9 cellular contexts compared by ENCODE assay signal in the genomic region with DNA sequence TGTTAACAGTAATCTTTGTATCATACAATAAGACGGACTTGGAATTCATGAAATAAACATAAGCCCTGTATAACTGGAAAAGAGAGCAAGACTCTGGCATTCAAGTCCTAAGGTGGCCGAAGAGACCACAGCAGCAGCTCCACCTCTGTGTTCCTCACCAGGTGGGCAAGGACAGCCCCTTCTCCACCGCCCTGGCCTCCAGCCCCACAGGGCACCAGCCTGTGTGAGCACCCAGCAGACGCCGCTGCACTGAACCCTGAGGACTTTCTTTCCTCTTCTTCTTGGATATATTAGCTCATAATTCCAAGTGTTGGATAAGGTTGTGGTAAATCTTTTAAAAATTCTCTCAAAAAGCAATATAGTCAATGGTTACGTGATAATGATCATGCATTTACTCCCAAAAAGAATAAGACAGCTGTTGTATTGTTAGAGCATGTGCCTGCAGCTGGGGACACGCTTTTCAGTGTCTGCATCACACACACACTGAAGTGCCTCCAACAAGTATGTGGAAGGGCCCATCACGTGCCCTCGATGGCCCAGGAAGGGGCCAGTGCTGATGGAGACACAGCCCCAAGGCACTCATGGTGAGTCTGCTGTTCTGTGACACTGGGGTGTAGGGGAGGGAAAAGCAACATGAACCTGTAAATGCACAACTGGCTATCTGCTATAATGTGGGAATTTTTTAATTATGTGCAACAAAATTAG. TPM values are rescaled to one million over a fixed set of nuclear protein-coding genes. Genes with fewer than 3 reads are reported as not detected.
"Had no signal": no experiment of that assay in that cellular context is flagged by ENCODE, and none has a peak within 500 bp of the region (broad histone marks: within the 10 kb centered on the region; RNA-seq: fewer than 3 reads in every experiment).

No MANE protein-coding gene starts in this region.

- H3K4me3 Mint-ChIP-seq: dendritic cell treated with granulocyte-macrophage colony-stimulating factor and Interleukin-4, amounts not matched to agents 40 ng/mL and 50 ng/mL, for 4 days; nephron; WTC11 had no signal

- H3K9me3 ChIP-seq: psoas muscle, thyroid gland had no signal

- H3K27ac Mint-ChIP-seq: dendritic cell treated with granulocyte-macrophage colony-stimulating factor and Interleukin-4, amounts not matched to agents 40 ng/mL and 50 ng/mL, for 4 days; WTC11 had no signal

- H3K27ac ChIP-seq: foreskin keratinocyte, psoas muscle, thyroid gland had no signal

- H3K27me3 Mint-ChIP-seq: activated CD4-positive, alpha-beta T cell treated with anti-CD3 and anti-CD28 coated beads, Interleukin-2, amount 10 ng/mL, durations not matched to agents 24 days and 14 days; effector memory CD8-positive, alpha-beta T cell had no signal

- H3K36me3 ChIP-seq: thyroid gland had no signal

- H3K27me3 ChIP-seq: foreskin keratinocyte, thyroid gland had no signal

- H3K4me1 ChIP-seq: psoas muscle, thyroid gland had no signal

- H3K36me3 Mint-ChIP-seq: WTC11 had no signal

- H3K4me3 ChIP-seq: psoas muscle, thyroid gland had no signal

- H3K9me3 Mint-ChIP-seq: activated CD4-positive, alpha-beta T cell treated with anti-CD3 and anti-CD28 coated beads, Interleukin-2, amount 10 ng/mL, durations not matched to agents 24 days and 14 days; dendritic cell treated with granulocyte-macrophage colony-stimulating factor and Interleukin-4, amounts not matched to agents 40 ng/mL and 50 ng/mL, for 4 days; effector memory CD8-positive, alpha-beta T cell; nephron; WTC11 had no signal

RNA-seq across cellular contexts. Expression of a gene that starts 26.8 kb away (rescaled TPM):
- total RNA-seq: activated CD4-positive, alpha-beta T cell treated with anti-CD3 and anti-CD28 coated beads, Interleukin-2, amount 10 ng/mL, durations not matched to agents 24 days and 14 days; foreskin keratinocyte; occipital lobe; psoas muscle; thyroid gland had no signal
- polyA plus RNA-seq: foreskin keratinocyte had no signal
